ENCODE assay signal across 11 cellular contexts in the genomic region with DNA sequence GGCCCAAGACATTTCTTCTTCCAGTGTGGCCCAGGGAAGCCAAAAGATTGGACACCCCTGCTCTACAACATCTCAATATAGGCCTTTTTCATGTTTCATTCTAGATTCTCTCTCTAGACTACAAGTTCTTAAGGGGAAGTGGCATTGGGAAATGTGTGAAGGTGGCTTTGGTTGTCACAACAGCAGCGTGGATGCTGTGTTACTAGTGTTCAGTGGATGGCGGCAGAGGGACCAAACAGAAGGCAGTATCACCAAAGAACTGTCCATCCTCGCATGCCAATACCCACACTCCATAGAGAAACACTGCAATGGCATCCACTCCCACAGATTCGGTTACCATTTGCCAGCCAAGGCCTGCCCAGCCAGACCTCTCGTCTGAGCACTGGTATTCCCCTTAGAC. TPM values are rescaled to one million over a fixed set of nuclear protein-coding genes. Genes with fewer than 3 reads are reported as not detected.
DNase-seq lines count a peak whose midpoint lies in the region; ATAC-seq and TF ChIP-seq lines count a peak whose summit lies in the region.
"Had no signal": no experiment of that assay in that cellular context is flagged by ENCODE, and none has a peak within 500 bp of the region (broad histone marks: within the 10 kb centered on the region; RNA-seq: fewer than 3 reads in every experiment).

No MANE protein-coding gene starts in this region.

- H3K36me3 ChIP-seq in mesenchymal stem cell (ENCODE audit: control insufficient read depth in 1 of 2, insufficient read depth in 2 of 2, low read depth in 1 of 2, low read length in 2 of 2) (no peaks in the 10 kb centered on the region), stomach (no peaks in the 10 kb centered on the region)
- H3K36me3 ChIP-seq: cardiac muscle cell, lower lobe of right lung, right atrium auricular region had no signal

- H4K8ac ChIP-seq in mesenchymal stem cell (ENCODE audit: low read length), result no peak overlapping the region

- no peak overlapping the region for H2BK120ac ChIP-seq in mesenchymal stem cell (ENCODE audit: low read depth, low read length)

- H3K9me3 ChIP-seq in mesenchymal stem cell (ENCODE audit: control insufficient read depth, low read length) (peaks cover 12% of the 10 kb centered on the region), stomach (no peaks in the 10 kb centered on the region)
- H3K9me3 ChIP-seq: lower lobe of right lung, right atrium auricular region had no signal

- H4K91ac ChIP-seq in mesenchymal stem cell (ENCODE audit: low read length), result no peak overlapping the region

- no peak overlapping the region for H3K9ac ChIP-seq in mesenchymal stem cell (ENCODE audit: low read length)

- H3K18ac ChIP-seq in mesenchymal stem cell (ENCODE audit: low read depth in 1 of 2, low read length in 2 of 2), result no peak overlapping the region

- no peaks in the 10 kb centered on the region for H3K27me3 ChIP-seq in mesenchymal stem cell (ENCODE audit: control insufficient read depth in 1 of 2, insufficient read depth in 1 of 2, low read length in 2 of 2)
- no peaks in the 10 kb centered on the region for H3K27me3 ChIP-seq in stomach
- H3K27me3 ChIP-seq: cardiac muscle cell, right atrium auricular region had no signal

- CTCF ChIA-PET in T-cell (lab: Charles Lee), result interaction anchor here (0.6 to 1.2 kb wide), 11 partner anchors 8 to 240 kb away, joined by 3 to 7 read pairs (median 3); no protein-coding TSS in a partner anchor

- TF ChIP-seq CTCF in foreskin fibroblast (IDR thresholded peaks at IDR 0.05; ENCODE audit: low read depth, low read length) (no peak), stomach (IDR thresholded peaks at IDR 0.05) (no peak)

- no peak overlapping the region for H2BK12ac ChIP-seq in mesenchymal stem cell (ENCODE audit: low read length in 2 of 2)

- no peaks in the 10 kb centered on the region for H3K79me1 ChIP-seq in mesenchymal stem cell (replicated peaks; ENCODE audit: low read length, poor library complexity, severe bottlenecking)

- 93% methylated on average over 4 of the region's 5 CpGs for WGBS in mesenchymal stem cell
- WGBS in stomach, 5 donors, result 78 to 87% (median 85%) methylated on average over 4 to 5 of the region's 5 CpGs

- H3K27me3 Mint-ChIP-seq in T-cell, result no peaks in the 10 kb centered on the region

- peak; percentile 63 for DNase-seq in GF-D8 (lab: John Stamatoyannopoulos, UW)
- DNase-seq in T-cell, result peak in 9 of 34 experiments; percentile 8 to 44 (median 15)
- DNase-seq in mesenchymal stem cell, result no peak
- DNase-seq in foreskin fibroblast, result no peak
- DNase-seq in stomach, result no peak
- DNase-seq: lower lobe of right lung had no signal

- H3K4me2 ChIP-seq in mesenchymal stem cell (ENCODE audit: low read length, poor library complexity, severe bottlenecking), result no peak overlapping the region

- TF ChIP-seq EP300 in stomach (IDR thresholded peaks at IDR 0.05), result no peak

- no peak overlapping the region for H2BK15ac ChIP-seq in mesenchymal stem cell (ENCODE audit: low read depth, poor library complexity, severe bottlenecking)

- H3K4ac ChIP-seq in mesenchymal stem cell (ENCODE audit: low read depth in 1 of 2, low read length in 2 of 2), result no peak overlapping the region

- intact Hi-C loops in stomach (cut with DNase I; ENCODE audit: low total_unique reads), result loop anchor here (10.0 kb wide), 1 partner anchor 169 kb away; no protein-coding TSS in a partner anchor

- no peak overlapping the region for H3K23ac ChIP-seq in mesenchymal stem cell (ENCODE audit: low read length in 2 of 2)

- H3K27ac Mint-ChIP-seq in T-cell, result peak overlapping the region; percentile 83 to 91

- ATAC-seq in HG03066 (IDR thresholded peaks at IDR 0.05; ENCODE audit: low read depth, unreplicated experiment) (peak; percentile 43), T-cell (replicated peaks in 1 of 4) (peak; percentile 11 to 61 (median 44)), GM19351 (IDR thresholded peaks at IDR 0.05; ENCODE audit: unreplicated experiment) (no peak), HG02588 (IDR thresholded peaks at IDR 0.05; ENCODE audit: unreplicated experiment) (no peak)

- H3K4me3 ChIP-seq in mesenchymal stem cell (ENCODE audit: insufficient read depth in 1 of 2, low read depth in 1 of 2, low read length in 2 of 2) (no peak overlapping the region), foreskin fibroblast (ENCODE audit: low read depth in 1 of 2, low read length in 2 of 2) (no peak overlapping the region), stomach (no peak overlapping the region)
- H3K4me3 ChIP-seq: cardiac muscle cell, lower lobe of right lung, right atrium auricular region had no signal

- H2BK5ac ChIP-seq in mesenchymal stem cell (ENCODE audit: low read depth, low read length, poor library complexity, severe bottlenecking), result no peak overlapping the region

- no peak overlapping the region for H3K14ac ChIP-seq in mesenchymal stem cell (ENCODE audit: low read length in 2 of 2)

- H2AFZ ChIP-seq in mesenchymal stem cell (ENCODE audit: low read depth, low read length), result no peak overlapping the region

- no peak overlapping the region for H3K27ac ChIP-seq in mesenchymal stem cell (ENCODE audit: low read length, poor library complexity, severe bottlenecking)
- H3K27ac ChIP-seq in stomach, result peak overlapping the region in 2 of 5 donors; percentile 52 to 69
- H3K27ac ChIP-seq: cardiac muscle cell, right atrium auricular region had no signal

- POLR2A ChIA-PET in T-cell (lab: Charles Lee), result interaction anchor here (0.6 to 0.7 kb wide), 4 partner anchors 19 to 277 kb away, joined by 4 to 7 read pairs (median 6); no protein-coding TSS in a partner anchor

- H3K9me3 Mint-ChIP-seq in T-cell, result no peaks in the 10 kb centered on the region

- H3K36me3 Mint-ChIP-seq in T-cell, result no peaks in the 10 kb centered on the region

- H3K4me1 ChIP-seq in mesenchymal stem cell (ENCODE audit: control insufficient read depth, insufficient read depth, low read depth, low read length), result peaks cover 17% of the 10 kb centered on the region
- peaks cover 4 to 26% (median 12%) of the 10 kb centered on the region in 4 donors for H3K4me1 ChIP-seq in stomach

- TF ChIP-seq POLR2A in stomach (IDR thresholded peaks at IDR 0.05), result no peak

- peak overlapping the region; percentile 10 to 57 (median 37) for H3K4me3 Mint-ChIP-seq in T-cell

- H3K4me1 Mint-ChIP-seq in T-cell, result peaks cover 66 to 78% (median 66%) of the 10 kb centered on the region in 3 donors

- peak overlapping the region; percentile 70 for H2AK5ac ChIP-seq in mesenchymal stem cell (ENCODE audit: low read length, severe bottlenecking)

RNA-seq across cellular contexts. Expression of a gene that starts 24.3 kb away (rescaled TPM):
- total RNA-seq in T-cell (10 to 100 TPM; 43.7 to 80.1 (median 71.6) TPM), stomach (10 to 100 TPM in 3 of 5 donors, 1 to 10 TPM in 1, not detected in 1; 8.2 to 22.5 (median 12.6) TPM)
- polyA plus RNA-seq in mesenchymal stem cell (2013, experiment 1 of 2), result 16.9 TPM
- 17.9 TPM for polyA plus RNA-seq in mesenchymal stem cell (2013, experiment 2 of 2)
- 1 to 10 TPM; 7.5 to 9.2 (median 8.8) TPM for polyA plus RNA-seq in stomach

Comparison
In these comparisons a context has a peak if more than half of its experiments do, and no peak if none do; other contexts are left out.
1. ATAC-seq: peak in HG03066 (single experiment) and T-cell (4 of 4); none in GM19351 (single experiment) and HG02588 (single experiment).